In genomic region chr16:88091221-88092039, GRCh38 we compare ENCODE assay signal across 7 cellular contexts.
DNase-seq lines count a peak whose midpoint lies in the region; ATAC-seq and TF ChIP-seq lines count a peak whose summit lies in the region.
"Not testable (repeated sequence)": the region's sequence is repeated elsewhere in the genome, so short reads cannot be mapped to it uniquely, and the experiment has no call there.

No MANE protein-coding gene starts in this region.

- CTCF ChIA-PET in WTC11 (lab: Charles Lee): not testable (repeated sequence)

- H3K27ac ChIP-seq in GM23338 (ENCODE audit: low read depth): not testable (repeated sequence)
- peak overlapping the region in 7 of 12 donors; percentile 13 to 52 (median 25) for H3K27ac ChIP-seq in heart left ventricle

- H4K20me1 ChIP-seq in GM23338 (replicated peaks; ENCODE audit: insufficient read depth): not testable (repeated sequence)

- intact Hi-C loops in heart left ventricle (cut with DNase I); sciatic nerve (cut with DNase I): not testable (repeated sequence)

- H3K4me1 ChIP-seq in GM23338 (ENCODE audit: insufficient read depth): not testable (repeated sequence)
- peaks cover 0 to 19% (median 4%) of the 10 kb centered on the region in 12 donors for H3K4me1 ChIP-seq in heart left ventricle

- not testable (repeated sequence) for H3K27me3 Mint-ChIP-seq in GM23338 (ENCODE audit: insufficient read depth, low read depth, poor library complexity); WTC11 (ENCODE audit: low read depth); neural crest cell (ENCODE audit: low read depth)

- H3F3A ChIP-seq in GM23338 (replicated peaks; ENCODE audit: low read depth): not testable (repeated sequence)

- not testable (repeated sequence) for DNase-seq in GM23338 (ENCODE audit: low spot score); WTC11 (ENCODE audit: low spot score); left lobe of liver (ENCODE audit: low spot score); sciatic nerve (ENCODE audit: low spot score)
- DNase-seq in dedifferentiated amniotic fluid mesenchymal stem cell (ENCODE audit: extremely low spot score) (peak; percentile 50), heart left ventricle (peak in 1 of 5 donors; percentile 31), neural crest cell (ENCODE audit: low read depth, low spot score) (peak; percentile 9)

- H3K27ac Mint-ChIP-seq in GM23338; WTC11; neural crest cell (ENCODE audit: unreplicated experiment): not testable (repeated sequence)

- TF ChIP-seq POLR2A in heart left ventricle (IDR thresholded peaks at IDR 0.05): not testable (repeated sequence)

- not testable (repeated sequence) for H3K4me3 Mint-ChIP-seq in GM23338, WTC11, neural crest cell

- H3K9me2 ChIP-seq in GM23338 (ENCODE audit: insufficient read depth): not testable (repeated sequence)

- H3K79me2 ChIP-seq in GM23338 (replicated peaks; ENCODE audit: insufficient read depth): not testable (repeated sequence)

- not testable (repeated sequence) for H3K4me2 ChIP-seq in GM23338

- not testable (repeated sequence) for H3K27me3 ChIP-seq in GM23338 (ENCODE audit: insufficient read depth); heart left ventricle

- POLR2A ChIA-PET in WTC11 (lab: Charles Lee): not testable (repeated sequence)

- H3K4me1 Mint-ChIP-seq in GM23338, WTC11, neural crest cell: not testable (repeated sequence)

- ATAC-seq in GM23338: peak; percentile 61
- peak; percentile 49 for ATAC-seq in WTC11
- peak in 3 of 4 donors; percentile 21 to 50 (median 31) for ATAC-seq in heart left ventricle
- peak; percentile 33 for ATAC-seq in left lobe of liver
- ATAC-seq in sciatic nerve: peak; percentile 29

- H3K9me3 Mint-ChIP-seq in GM23338, WTC11, neural crest cell: not testable (repeated sequence)

- not testable (repeated sequence) for H3K36me3 ChIP-seq in GM23338 (ENCODE audit: insufficient read depth); heart left ventricle

- not testable (repeated sequence) for TF ChIP-seq CTCF in GM23338 (conservative IDR thresholded peaks at IDR 0.05; ENCODE audit: low read depth in 2 of 2); WTC11 (IDR thresholded peaks at IDR 0.05); heart left ventricle (IDR thresholded peaks at IDR 0.05); neural crest cell (conservative IDR thresholded peaks at IDR 0.05)

- H3K36me3 Mint-ChIP-seq in GM23338 (ENCODE audit: low read depth); WTC11; neural crest cell (ENCODE audit: low read depth): not testable (repeated sequence)

- not testable (repeated sequence) for H3K4me3 ChIP-seq in GM23338
- H3K4me3 ChIP-seq in heart left ventricle: peak overlapping the region in 1 of 12 donors; percentile 9

- not testable (repeated sequence) for H3K9me3 ChIP-seq in heart left ventricle

- WGBS in heart left ventricle, 4 donors: 49 to 62% (median 55%) methylated on average over 13 to 40 of the region's 40 CpGs

- not testable (repeated sequence) for H2AFZ ChIP-seq in GM23338
